Comparison of ENCODE assay signal across 8 cellular contexts in genomic region chr1:79193211-79194079, GRCh38.
DNase-seq lines count a peak whose midpoint lies in the region; ATAC-seq, FAIRE-seq and TF ChIP-seq lines count a peak whose summit lies in the region.

No MANE protein-coding gene starts in this region.

- TF ChIP-seq CTCF in AG10803 (conservative IDR thresholded peaks at IDR 0.05; ENCODE audit: low read length) (no peak), testis (IDR thresholded peaks at IDR 0.05) (no peak), D721Med (IDR thresholded peaks at IDR 0.05; ENCODE audit: insufficient read depth, missing control alignments) (no peak)

- no peaks in the 10 kb centered on the region for H3K4me1 ChIP-seq in testis

- no peaks in the 10 kb centered on the region for H3K9me3 ChIP-seq in testis

- H3K4me3 ChIP-seq in AG10803 (ENCODE audit: low read length) = no peak overlapping the region
- H3K4me3 ChIP-seq in testis = no peak overlapping the region

- 45 to 47% methylated on average over 7 of the region's 7 CpGs for WGBS in testis, 2 donors

- DNase-seq in AG10803 (ENCODE audit: low read depth) (peak; percentile 40), HT-29 (ENCODE audit: low spot score) (peak; percentile 91), dermis microvascular lymphatic vessel endothelial cell (ENCODE audit: low read depth in 2 of 2) (peak; percentile 40 to 97), NCI-H187 treated with DMSO at 0.1 percent for 48 hours (lab: John Stamatoyannopoulos, UW) (no peak), testis (no peak), posterior cingulate gyrus (no peak), D721Med (ENCODE audit: insufficient read length, low spot score) (no peak)

- TF ChIP-seq POLR2A in testis (IDR thresholded peaks at IDR 0.05) = no peak

- intact Hi-C loops in testis (cut with DNase I; ENCODE audit: low total_unique reads) = no loop called here
- intact Hi-C loops in posterior cingulate gyrus (cut with DNase I) = no loop called here

- H3K36me3 ChIP-seq in testis (ENCODE audit: low read depth, missing control alignments) = no peaks in the 10 kb centered on the region

- H3K27ac ChIP-seq in testis = no peak overlapping the region

- peak; percentile 49 for ATAC-seq in GM21381 (IDR thresholded peaks at IDR 0.05; ENCODE audit: unreplicated experiment)

- no peaks in the 10 kb centered on the region for H3K27me3 ChIP-seq in testis

- FAIRE-seq in D721Med (lab: Jason Lieb, UNC) = no peak

Comparison
In these comparisons a context has a peak if more than half of its experiments do, and no peak if none do; other contexts are left out.
1. DNase-seq: peak in AG10803 (single experiment), HT-29 (single experiment) and dermis microvascular lymphatic vessel endothelial cell (2 of 2); none in NCI-H187 treated with DMSO at 0.1 percent for 48 hours (single experiment), testis (single experiment), posterior cingulate gyrus (0 of 10) and D721Med (single experiment).